ENCODE assay signal across 8 cellular contexts in the genomic region with DNA sequence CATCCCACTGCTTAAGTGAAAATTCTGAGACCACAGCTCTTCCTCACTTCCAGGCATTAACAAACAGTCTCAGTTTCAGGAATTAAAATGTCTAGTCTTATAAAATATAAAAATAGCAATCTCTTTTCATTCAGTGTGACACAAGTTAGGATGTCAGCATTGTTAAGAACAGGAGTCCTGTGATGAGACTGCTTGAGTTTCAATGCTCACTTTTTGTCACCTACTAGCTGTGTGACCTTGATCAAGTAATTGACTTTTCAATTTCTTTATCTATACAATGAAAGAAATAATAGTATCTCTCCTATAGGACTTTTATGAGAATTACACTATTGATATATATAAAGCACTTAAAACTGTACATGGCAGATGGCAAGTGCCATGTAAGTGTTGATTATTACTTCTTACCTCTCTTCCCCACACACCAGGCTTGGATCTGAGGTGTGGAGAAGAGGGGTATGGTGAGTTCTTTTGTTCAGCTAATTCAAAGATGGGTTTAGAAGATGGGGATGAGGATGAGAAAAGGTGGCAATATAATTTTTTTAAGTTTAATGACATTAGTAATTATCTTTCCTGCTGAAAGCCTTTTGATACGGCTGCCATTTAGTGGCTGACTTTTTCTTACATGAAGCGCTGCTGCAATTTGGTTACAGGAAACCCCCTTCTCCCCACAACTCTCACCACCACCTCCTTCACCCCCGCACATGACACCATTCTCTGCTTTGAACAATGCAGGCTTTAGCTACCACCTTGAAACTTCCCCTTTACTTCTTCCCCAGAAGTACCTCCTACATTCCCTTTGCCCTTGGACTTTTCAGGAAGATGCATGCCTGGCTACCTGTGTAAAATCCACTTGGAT. TPM values are rescaled to one million over a fixed set of nuclear protein-coding genes. Genes with fewer than 3 reads are reported as not detected.
DNase-seq lines count a peak whose midpoint lies in the region; ATAC-seq and TF ChIP-seq lines count a peak whose summit lies in the region.

No MANE protein-coding gene starts in this region.

- no peaks in the 10 kb centered on the region for H3K27me3 ChIP-seq in PC-3 (ENCODE audit: low read length)

- no peak overlapping the region for H3K9ac ChIP-seq in PC-3 (ENCODE audit: low read length)

- H4K20me1 ChIP-seq in PC-3 (ENCODE audit: low read length) = no peaks in the 10 kb centered on the region

- H3K4me3 ChIP-seq in PC-3 (ENCODE audit: low read length) = no peak overlapping the region

- H3K36me3 ChIP-seq in PC-3 (ENCODE audit: low read depth, low read length) = no peaks in the 10 kb centered on the region

- ATAC-seq in GM18867 (IDR thresholded peaks at IDR 0.05; ENCODE audit: unreplicated experiment) (peak; percentile 97), HG02610 (IDR thresholded peaks at IDR 0.05; ENCODE audit: unreplicated experiment) (peak; percentile 99), PC-3 (no peak)

- H3K9me2 ChIP-seq in PC-3 (replicated peaks; ENCODE audit: low read length) = no peaks in the 10 kb centered on the region

- H3F3A ChIP-seq in PC-3 (ENCODE audit: low read length, unreplicated experiment) = no peaks in the 10 kb centered on the region

- CTCF ChIA-PET in PC-3 (lab: Charles Lee) = no interaction called here

- no peak overlapping the region for H2AFZ ChIP-seq in PC-3 (ENCODE audit: low read length)

- H3K27ac ChIP-seq in PC-3 (ENCODE audit: low read length) = no peak overlapping the region

- DNase-seq in PC-3 (no peak), DMS 273 (lab: John Stamatoyannopoulos, UW; ENCODE audit: unreplicated experiment) (no peak), nucleus accumbens (lab: John Stamatoyannopoulos, UW) (no peak), hippocampal formation (lab: John Stamatoyannopoulos, UW) (no peak), middle frontal gyrus (ENCODE audit: extremely low spot score, low spot score) (no peak)
- DNase-seq in stimulated activated CD4-positive, alpha-beta T cell treated with anti-CD3 and anti-CD28 coated beads, Interleukin-2, amount 100 ng/mL, for 24 hours = peak; percentile 38 to 57

- POLR2A ChIA-PET in PC-3 (lab: Charles Lee; ENCODE audit: unreplicated experiment) = interaction anchor here (0.6 kb wide), 1 partner anchor 42 kb away, joined by 3 read pairs; no protein-coding TSS in a partner anchor

- H3K4me1 ChIP-seq in PC-3 (ENCODE audit: insufficient read depth, low read length) = peaks cover 16% of the 10 kb centered on the region

- TF ChIP-seq CTCF in PC-3 (conservative IDR thresholded peaks at IDR 0.05; ENCODE audit: low read depth, low read length) = no peak

- no TSS peak for BruUV-seq in PC-3 (replicated peaks; lab: Mats Ljungman, UMichigan)

- no peaks in the 10 kb centered on the region for H3K9me3 ChIP-seq in PC-3 (ENCODE audit: low read length)

- no peaks in the 10 kb centered on the region for H3K79me2 ChIP-seq in PC-3 (ENCODE audit: low read length)

- intact Hi-C loops in PC-3 (cut with micrococcal nuclease) = loop anchor here (2.0 kb wide), 1 partner anchor 25 kb away; no protein-coding TSS in a partner anchor

- H3K4me2 ChIP-seq in PC-3 (ENCODE audit: low read length) = peak overlapping the region; percentile 50

RNA-seq across cellular contexts. Expression of a gene that starts 20.8 kb away (rescaled TPM):
- total RNA-seq in PC-3 (2014; rRNA removed) = 0.26 and 0.98 TPM in 2 replicates

Comparison
In these comparisons a context has a peak if more than half of its experiments do, and no peak if none do; other contexts are left out.
1. DNase-seq: peak in stimulated activated CD4-positive, alpha-beta T cell treated with anti-CD3 and anti-CD28 coated beads, Interleukin-2, amount 100 ng/mL, for 24 hours (2 of 2); none in PC-3 (single experiment), DMS 273 (single experiment), nucleus accumbens (0 of 56), hippocampal formation (0 of 2) and middle frontal gyrus (single experiment).